28 cellular contexts compared by ENCODE assay signal in the genomic region with DNA sequence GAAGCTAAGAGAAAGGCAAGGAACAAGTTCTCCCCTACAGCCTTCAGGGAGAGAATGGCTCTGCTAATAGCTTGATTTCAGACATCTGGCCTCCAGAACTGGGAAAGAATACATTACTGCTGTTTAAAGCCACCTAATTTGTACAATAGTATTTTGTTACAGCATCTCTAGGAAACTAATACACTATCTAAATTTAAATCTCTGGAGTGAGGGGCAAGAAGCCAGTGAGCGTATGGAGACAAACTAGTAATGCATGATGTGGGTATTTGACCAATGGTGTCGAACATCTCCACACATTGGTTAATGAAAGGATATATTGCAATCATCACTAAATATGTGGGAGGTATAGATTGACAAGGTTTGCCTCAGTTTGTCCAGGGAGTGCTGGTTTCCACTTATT.
"Had no signal": no experiment of that assay in that cellular context is flagged by ENCODE, and none has a peak within 500 bp of the region (broad histone marks: within the 10 kb centered on the region; RNA-seq: fewer than 3 reads in every experiment).

No MANE protein-coding gene starts in this region.

- H3K27me3 Mint-ChIP-seq: dendritic cell treated with granulocyte-macrophage colony-stimulating factor and Interleukin-4, amounts not matched to agents 40 ng/mL and 50 ng/mL, for 4 days had no signal

- H3K27ac ChIP-seq: colonic mucosa, coronary artery, dorsolateral prefrontal cortex, epithelial cell of prostate, esophagus muscularis mucosa, esophagus squamous epithelium, foreskin keratinocyte, gastrocnemius medialis, gastroesophageal sphincter, heart left ventricle, heart right ventricle had no signal

- H3K27me3 ChIP-seq: colonic mucosa, dorsolateral prefrontal cortex, esophagus muscularis mucosa, esophagus squamous epithelium, foreskin keratinocyte, gastrocnemius medialis, gastroesophageal sphincter, heart left ventricle, heart right ventricle had no signal

- DNase-seq: colonic mucosa; cortex of kidney; dermis blood vessel endothelial cell; dorsolateral prefrontal cortex; effector CD4-positive, alpha-beta T cell; effector CD8-positive, alpha-beta T cell; effector memory CD4-positive, alpha-beta T cell; effector memory CD8-positive, alpha-beta T cell; erythroblast; esophagus squamous epithelium; foreskin fibroblast; foreskin keratinocyte; foreskin melanocyte; gastrocnemius medialis; glutamatergic neuron; head of caudate nucleus; heart left ventricle; heart right ventricle had no signal

- H3K9me3 Mint-ChIP-seq: effector memory CD8-positive, alpha-beta T cell had no signal

- H3K27ac Mint-ChIP-seq: dendritic cell treated with granulocyte-macrophage colony-stimulating factor and Interleukin-4, amounts not matched to agents 40 ng/mL and 50 ng/mL, for 4 days; effector memory CD8-positive, alpha-beta T cell had no signal

- H3K4me3 Mint-ChIP-seq: dendritic cell treated with granulocyte-macrophage colony-stimulating factor and Interleukin-4, amounts not matched to agents 40 ng/mL and 50 ng/mL, for 4 days; effector memory CD8-positive, alpha-beta T cell had no signal

- H3K9me3 ChIP-seq: colonic mucosa, esophagus muscularis mucosa, esophagus squamous epithelium, gastrocnemius medialis, gastroesophageal sphincter, heart right ventricle had no signal

- H3K4me1 ChIP-seq: colonic mucosa, esophagus muscularis mucosa, esophagus squamous epithelium, foreskin keratinocyte, gastrocnemius medialis, gastroesophageal sphincter, heart left ventricle, heart right ventricle had no signal

- H3K4me3 ChIP-seq: colonic mucosa, coronary artery, dorsolateral prefrontal cortex, esophagus muscularis mucosa, esophagus squamous epithelium, gastrocnemius medialis, gastroesophageal sphincter, heart left ventricle, heart right ventricle had no signal

- FAIRE-seq: colon, endometrium, endothelial cell of umbilical vein, frontal cortex had no signal

- H3K36me3 ChIP-seq: colonic mucosa, esophagus muscularis mucosa, esophagus squamous epithelium, gastrocnemius medialis, gastroesophageal sphincter, heart left ventricle, heart right ventricle had no signal

- ATAC-seq: effector memory CD8-positive, alpha-beta T cell; esophagus mucosa; foreskin keratinocyte; gastrocnemius medialis; gastroesophageal sphincter; heart left ventricle; heart right ventricle had no signal
